22 cellular contexts compared by ENCODE assay signal in genomic region chr17:48871035-48871550, GRCh38. TPM values are rescaled to one million over a fixed set of nuclear protein-coding genes. Genes with fewer than 3 reads are reported as not detected.
DNase-seq lines count a peak whose midpoint lies in the region; ATAC-seq, FAIRE-seq and TF ChIP-seq lines count a peak whose summit lies in the region.
"Had no signal": no experiment of that assay in that cellular context is flagged by ENCODE, and none has a peak within 500 bp of the region (broad histone marks: within the 10 kb centered on the region; RNA-seq: fewer than 3 reads in every experiment).

No MANE protein-coding gene starts in this region.

- no peak for TF ChIP-seq CTCF in 22Rv1 (IDR thresholded peaks at IDR 0.05)
- TF ChIP-seq CTCF in A549 (IDR thresholded peaks at IDR 0.05) = no peak
- TF ChIP-seq CTCF in pancreas (IDR thresholded peaks at IDR 0.05) = no peak
- TF ChIP-seq CTCF in PC-9 (conservative IDR thresholded peaks at IDR 0.05) = no peak

- TF ChIP-seq EP300 in A549 (IDR thresholded peaks at IDR 0.05) = no peak

- intact Hi-C loops in pancreas (cut with DNase I) (loop anchor here in 1 of 3 donors (10.0 kb wide), 1 partner anchor 196 kb away; no protein-coding TSS in a partner anchor), PC-9 (cut with micrococcal nuclease; ENCODE audit: unreplicated experiment) (loop anchor here (10.0 kb wide), 1 partner anchor 716 kb away; no protein-coding TSS in a partner anchor)
- intact Hi-C loops in activated T-helper 1 cell treated with anti-CD3 and anti-CD28 coated beads, Interleukin-12 subunit alpha, Interleukin-12 subunit beta, Interleukin-2, Interleukin-4 antibody, amounts not matched to agents 30 ng/mL and 10 ng/mL and 1 ng/mL, durations not matched to agents 14 hours and 24 hours and 36 hours (cut with micrococcal nuclease) = no loop called here

- no peaks in the 10 kb centered on the region for H3K9me2 ChIP-seq in PC-9 (ENCODE audit: insufficient read depth)

- H3F3A ChIP-seq in PC-9 (ENCODE audit: insufficient read depth, low read depth) = 0 out of 2 replicates have a peak, but pooled peaks cover 2% of the 10 kb centered on the region

- 67% methylated on average over 4 of the region's 4 CpGs for WGBS in A549 (ENCODE audit: missing lambda C conversion rate)
- 85 to 88% methylated on average over 4 of the region's 4 CpGs for WGBS in pancreas, 2 donors

- no peak overlapping the region for H2AFZ ChIP-seq in PC-9

- BruUV-seq in PC-9 (replicated peaks; lab: Mats Ljungman, UMichigan) = no TSS peak

- H3K27me3 Mint-ChIP-seq in effector memory CD8-positive, alpha-beta T cell = no peaks in the 10 kb centered on the region
- H3K27me3 Mint-ChIP-seq in activated T-helper 1 cell treated with anti-CD3 and anti-CD28 coated beads, Interleukin-12 subunit alpha, Interleukin-12 subunit beta, Interleukin-2, Interleukin-4 antibody, amounts not matched to agents 30 ng/mL and 10 ng/mL and 1 ng/mL, durations not matched to agents 14 hours and 24 hours and 36 hours (ENCODE audit: insufficient read depth) = peaks cover 4% of the 10 kb centered on the region
- H3K27me3 Mint-ChIP-seq: stimulated activated memory B cell treated with anti-CD40 and anti-IgM and Interleukin-4, amounts not matched to agents 10 μg/mL and 1 μg/mL and 100 μg/mL, for 72 hours had no signal

- H3K4me1 ChIP-seq in A549 = peaks cover 58% of the 10 kb centered on the region
- peaks cover 4 to 13% (median 11%) of the 10 kb centered on the region in 3 donors for H3K4me1 ChIP-seq in pancreas
- H3K4me1 ChIP-seq in PC-9 (replicated peaks; ENCODE audit: insufficient read depth) = no peaks in the 10 kb centered on the region

- no peak for TF ChIP-seq RAD21 in A549 (conservative IDR thresholded peaks at IDR 0.05 in 1 of 2, IDR thresholded peaks at IDR 0.05 in 1 of 2)

- H3K4me1 Mint-ChIP-seq in effector memory CD8-positive, alpha-beta T cell (ENCODE audit: low read depth in 2 of 2) = peaks cover 0 to 4% of the 10 kb centered on the region in 2 donors
- H3K4me1 Mint-ChIP-seq in activated T-helper 1 cell treated with anti-CD3 and anti-CD28 coated beads, Interleukin-12 subunit alpha, Interleukin-12 subunit beta, Interleukin-2, Interleukin-4 antibody, amounts not matched to agents 30 ng/mL and 10 ng/mL and 1 ng/mL, durations not matched to agents 14 hours and 24 hours and 36 hours (ENCODE audit: low read depth) = no peaks in the 10 kb centered on the region

- H3K27ac Mint-ChIP-seq in effector memory CD8-positive, alpha-beta T cell = no peak overlapping the region
- H3K27ac Mint-ChIP-seq in activated T-helper 1 cell treated with anti-CD3 and anti-CD28 coated beads, Interleukin-12 subunit alpha, Interleukin-12 subunit beta, Interleukin-2, Interleukin-4 antibody, amounts not matched to agents 30 ng/mL and 10 ng/mL and 1 ng/mL, durations not matched to agents 14 hours and 24 hours and 36 hours = no peak overlapping the region
- H3K27ac Mint-ChIP-seq: stimulated activated memory B cell treated with anti-CD40 and anti-IgM and Interleukin-4, amounts not matched to agents 10 μg/mL and 1 μg/mL and 100 μg/mL, for 72 hours had no signal

- peaks cover 9% of the 10 kb centered on the region for H3K36me3 Mint-ChIP-seq in effector memory CD8-positive, alpha-beta T cell (ENCODE audit: insufficient read depth)
- peaks cover 4% of the 10 kb centered on the region for H3K36me3 Mint-ChIP-seq in activated T-helper 1 cell treated with anti-CD3 and anti-CD28 coated beads, Interleukin-12 subunit alpha, Interleukin-12 subunit beta, Interleukin-2, Interleukin-4 antibody, amounts not matched to agents 30 ng/mL and 10 ng/mL and 1 ng/mL, durations not matched to agents 14 hours and 24 hours and 36 hours (ENCODE audit: low read depth)

- no peak for TF ChIP-seq POLR2A in A549 (IDR thresholded peaks at IDR 0.05; ENCODE audit: low read length)

- H3K27ac ChIP-seq in 22Rv1 (peak overlapping the region; percentile 87), A549 (peak overlapping the region; percentile 90 to 94), pancreas (peak overlapping the region in 3 of 4 donors; percentile 5 to 30 (median 13)), PC-9 (no peak overlapping the region)

- no peak overlapping the region for H3K4me3 Mint-ChIP-seq in effector memory CD8-positive, alpha-beta T cell
- no peak overlapping the region for H3K4me3 Mint-ChIP-seq in activated T-helper 1 cell treated with anti-CD3 and anti-CD28 coated beads, Interleukin-12 subunit alpha, Interleukin-12 subunit beta, Interleukin-2, Interleukin-4 antibody, amounts not matched to agents 30 ng/mL and 10 ng/mL and 1 ng/mL, durations not matched to agents 14 hours and 24 hours and 36 hours
- H3K4me3 Mint-ChIP-seq: CD4-positive, alpha-beta memory T cell; stimulated activated memory B cell treated with anti-CD40 and anti-IgM and Interleukin-4, amounts not matched to agents 10 μg/mL and 1 μg/mL and 100 μg/mL, for 72 hours had no signal

- no peaks in the 10 kb centered on the region for H3K27me3 ChIP-seq in pancreas
- no peaks in the 10 kb centered on the region for H3K27me3 ChIP-seq in PC-9 (ENCODE audit: insufficient read depth, low read depth)

- H3K4me3 ChIP-seq in A549 (no peak overlapping the region), pancreas (no peak overlapping the region), PC-9 (no peak overlapping the region)

- H4K20me1 ChIP-seq in PC-9 (ENCODE audit: insufficient read depth) = no peaks in the 10 kb centered on the region

- H3K9me3 ChIP-seq in A549 (no peaks in the 10 kb centered on the region), pancreas (no peaks in the 10 kb centered on the region), PC-9 (ENCODE audit: insufficient read depth, low read depth) (no peaks in the 10 kb centered on the region)

- DNase-seq in A549 (ENCODE audit: low read depth in 1 of 2, low spot score in 1 of 2) = no peak
- DNase-seq in effector memory CD8-positive, alpha-beta T cell = no peak
- DNase-seq in pancreas = no peak
- DNase-seq in PC-9 = no peak
- no peak for DNase-seq in stimulated activated naive CD4-positive, alpha-beta T cell treated with Interleukin-2 at 50 U/mL for 16 hours (lab: John Stamatoyannopoulos, UW)
- DNase-seq in activated T-helper 1 cell treated with anti-CD3 and anti-CD28 coated beads, Interleukin-12 subunit alpha, Interleukin-12 subunit beta, Interleukin-2, Interleukin-4 antibody, amounts not matched to agents 30 ng/mL and 10 ng/mL and 1 ng/mL, durations not matched to agents 14 hours and 24 hours and 36 hours (ENCODE audit: low spot score) = no peak
- DNase-seq: activated CD4-positive, alpha-beta T cell treated with anti-CD3 and anti-CD28 coated beads, Interleukin-2, amount 50 U/mL, for 48 hours; activated CD4-positive, CD25-positive, alpha-beta regulatory T cell; activated T-cell treated with anti-CD3 and anti-CD28 coated beads for 4 hours; CD4-positive, alpha-beta memory T cell; DMS79; NCI-H1105 treated with DMSO at 0.1 percent for 48 hours; NCI-H2081; SIG-M5; stimulated activated CD4-positive, alpha-beta T cell treated with anti-CD3 and anti-CD28 coated beads, Interleukin-4, amount 100 ng/mL, for 1 hour; SW 1271 had no signal

- ATAC-seq in A549 (peak in 1 of 2 experiments; percentile 15; a peak in 3 of 6 replicates), pancreas (no peak)
- ATAC-seq in effector memory CD8-positive, alpha-beta T cell (replicated peaks) = peak; percentile 26
- ATAC-seq: stimulated activated memory B cell treated with anti-CD40 and anti-IgM and Interleukin-4, amounts not matched to agents 10 μg/mL and 1 μg/mL and 100 μg/mL, for 72 hours had no signal

- CTCF ChIA-PET in A549 (lab: Yijun Ruan, JAX) (interaction anchor here (0.6 to 76.6 kb wide), 11 partner anchors 6 to 238 kb away, joined by 3 to 3251 read pairs (median 20); partner anchors contain the start of genes CALCOCO2, HOXB13, PRAC1 and PRAC2), PC-9 (lab: Charles Lee) (no interaction called here)

- no peaks in the 10 kb centered on the region for H3K9me3 Mint-ChIP-seq in effector memory CD8-positive, alpha-beta T cell
- no peaks in the 10 kb centered on the region for H3K9me3 Mint-ChIP-seq in activated T-helper 1 cell treated with anti-CD3 and anti-CD28 coated beads, Interleukin-12 subunit alpha, Interleukin-12 subunit beta, Interleukin-2, Interleukin-4 antibody, amounts not matched to agents 30 ng/mL and 10 ng/mL and 1 ng/mL, durations not matched to agents 14 hours and 24 hours and 36 hours
- H3K9me3 Mint-ChIP-seq: CD4-positive, alpha-beta memory T cell; stimulated activated memory B cell treated with anti-CD40 and anti-IgM and Interleukin-4, amounts not matched to agents 10 μg/mL and 1 μg/mL and 100 μg/mL, for 72 hours had no signal

- POLR2A ChIA-PET in A549 (lab: Yijun Ruan, JAX) (no interaction called here), PC-9 (lab: Charles Lee; ENCODE audit: unreplicated experiment) (no interaction called here)

- peak overlapping the region; percentile 82 for H3K4me2 ChIP-seq in A549
- no peak overlapping the region for H3K4me2 ChIP-seq in PC-9

- FAIRE-seq in A549 (lab: Jason Lieb, UNC) = no peak
- FAIRE-seq in pancreas (lab: Jason Lieb, UNC) = no peak
- FAIRE-seq: endometrium, H1 had no signal

- H3K36me3 ChIP-seq in pancreas (no peaks in the 10 kb centered on the region), PC-9 (ENCODE audit: low read depth) (no peaks in the 10 kb centered on the region)

- no peaks in the 10 kb centered on the region for H3K79me2 ChIP-seq in PC-9 (ENCODE audit: low read depth)

RNA-seq across cellular contexts. Expression of gene ATP5MC1, which starts 21.5 kb away (rescaled TPM):
- polyA plus RNA-seq in A549 (2011; rRNA removed) (287 and 394 TPM in 2 replicates), A549 (2017; fragmentation: RNase III; extraction: RNeasy Plus Mini Kit Qiagen cat#74134 plus additional on column Dnase treatment) (545 to 704 TPM (median 623 TPM) in 3 replicates), pancreas (100 to 1,000 TPM in 1 of 2 donors, 10 to 100 TPM in 1; 81.8 to 113 TPM)
- polyA plus RNA-seq in A549 (2012; cell fraction: cytosol; rRNA removed) = 1,184 and 1,265 TPM in 2 replicates
- 1,009 and 1,026 TPM in 2 replicates for polyA plus RNA-seq in A549 (2012; cell fraction: nucleus; rRNA removed)
- polyA minus RNA-seq in A549 (2011; rRNA and poly(A)+ RNA removed) = 199 and 252 TPM in 2 replicates
- total RNA-seq in pancreas (10 to 100 TPM; 13.1 to 38.2 (median 32.3) TPM), PC-9 (2021) (62.7 and 71.2 TPM in 2 replicates)
- total RNA-seq in activated T-helper 1 cell treated with anti-CD3 and anti-CD28 coated beads, Interleukin-12 subunit alpha, Interleukin-12 subunit beta, Interleukin-2, Interleukin-4 antibody, amounts not matched to agents 30 ng/mL and 10 ng/mL and 1 ng/mL, durations not matched to agents 14 hours and 24 hours and 36 hours = 149 and 155 TPM in 2 replicates

RNA-seq across cellular contexts. Expression of gene UBE2Z, which starts 37.1 kb away (rescaled TPM):
- polyA plus RNA-seq in A549 (2011; rRNA removed) (174 and 196 TPM in 2 replicates), A549 (2017; fragmentation: RNase III; extraction: RNeasy Plus Mini Kit Qiagen cat#74134 plus additional on column Dnase treatment) (104 to 114 TPM (median 109 TPM) in 3 replicates), pancreas (10 to 100 TPM; 22.0 to 32.5 TPM)
- polyA plus RNA-seq in A549 (2012; cell fraction: cytosol; rRNA removed) = 108 and 127 TPM in 2 replicates
- polyA plus RNA-seq in A549 (2012; cell fraction: nucleus; rRNA removed) = 71.6 and 111 TPM in 2 replicates
- polyA minus RNA-seq in A549 (2011; rRNA and poly(A)+ RNA removed) = 155 and 161 TPM in 2 replicates
- total RNA-seq in pancreas (10 to 100 TPM; 20.1 to 52.5 (median 23.7) TPM), PC-9 (2021) (99.4 and 100.0 TPM in 2 replicates)
- total RNA-seq in activated T-helper 1 cell treated with anti-CD3 and anti-CD28 coated beads, Interleukin-12 subunit alpha, Interleukin-12 subunit beta, Interleukin-2, Interleukin-4 antibody, amounts not matched to agents 30 ng/mL and 10 ng/mL and 1 ng/mL, durations not matched to agents 14 hours and 24 hours and 36 hours = 88.8 and 91.5 TPM in 2 replicates

RNA-seq across cellular contexts. Expression of gene CALCOCO2, which starts 40.3 kb away (rescaled TPM):
- 194 and 199 TPM in 2 replicates for polyA plus RNA-seq in A549 (2011; rRNA removed)
- polyA plus RNA-seq in A549 (2012; cell fraction: cytosol; rRNA removed) = 26.8 and 27.1 TPM in 2 replicates
- 20.8 and 28.6 TPM in 2 replicates for polyA plus RNA-seq in A549 (2012; cell fraction: nucleus; rRNA removed)
- 71.6 to 74.5 TPM (median 72.5 TPM) in 3 replicates for polyA plus RNA-seq in A549 (2017; fragmentation: RNase III; extraction: RNeasy Plus Mini Kit Qiagen cat#74134 plus additional on column Dnase treatment)
- 105 and 145 TPM in 2 replicates for polyA minus RNA-seq in A549 (2011; rRNA and poly(A)+ RNA removed)
- 10 to 100 TPM; 45.2 to 66.0 (median 57.4) TPM for total RNA-seq in pancreas
- 10 to 100 TPM; 31.2 to 63.9 TPM for polyA plus RNA-seq in pancreas
- 82.9 and 95.9 TPM in 2 replicates for total RNA-seq in PC-9 (2021)
- 50.3 and 57.9 TPM in 2 replicates for total RNA-seq in activated T-helper 1 cell treated with anti-CD3 and anti-CD28 coated beads, Interleukin-12 subunit alpha, Interleukin-12 subunit beta, Interleukin-2, Interleukin-4 antibody, amounts not matched to agents 30 ng/mL and 10 ng/mL and 1 ng/mL, durations not matched to agents 14 hours and 24 hours and 36 hours

RNA-seq across cellular contexts. Expression of gene TTLL6, which starts 54.1 kb away (rescaled TPM):
- polyA plus RNA-seq in A549 (2011; rRNA removed) (7.8 and 8.9 TPM in 2 replicates), A549 (2017; fragmentation: RNase III; extraction: RNeasy Plus Mini Kit Qiagen cat#74134 plus additional on column Dnase treatment) (1.1 to 1.6 TPM (median 1.3 TPM) in 3 replicates), pancreas (1 to 10 TPM; 1.9 to 6.0 TPM)
- polyA plus RNA-seq in A549 (2012; cell fraction: cytosol; rRNA removed) = 1.6 and 1.7 TPM in 2 replicates
- 3.9 and 5.4 TPM in 2 replicates for polyA plus RNA-seq in A549 (2012; cell fraction: nucleus; rRNA removed)
- 3.7 and 6.0 TPM in 2 replicates for polyA minus RNA-seq in A549 (2011; rRNA and poly(A)+ RNA removed)
- total RNA-seq in pancreas (under 1 TPM; 0.40 to 0.98 (median 0.67) TPM), PC-9 (2021) (not detected in 2 replicates)
- not detected in 2 replicates for total RNA-seq in activated T-helper 1 cell treated with anti-CD3 and anti-CD28 coated beads, Interleukin-12 subunit alpha, Interleukin-12 subunit beta, Interleukin-2, Interleukin-4 antibody, amounts not matched to agents 30 ng/mL and 10 ng/mL and 1 ng/mL, durations not matched to agents 14 hours and 24 hours and 36 hours
- total RNA-seq: CD4-positive, alpha-beta memory T cell; kidney epithelial cell; MCF 10A had no signal
- polyA plus RNA-seq: CD4-positive, alpha-beta memory T cell had no signal
